Comparison of ENCODE assay signal across 19 cellular contexts in genomic region chr11:32050256-32050655, GRCh38.
"Had no signal": no experiment of that assay in that cellular context is flagged by ENCODE, and none has a peak within 500 bp of the region (broad histone marks: within the 10 kb centered on the region; RNA-seq: fewer than 3 reads in every experiment).

No MANE protein-coding gene starts in this region.

- H3K27me3 ChIP-seq: MG63 had no signal

- DNase-seq: KBM-7; MG63; NCI-H1092; NCI-H1417; NCI-H1436 treated with DMSO at 0.1 percent for 48 hours; NCI-H1694; NCI-H1930; NCI-H2081; NCI-H2107; NCI-H345; NCI-H446 treated with DMSO at 0.1 percent for 48 hours; NCI-H510A treated with DMSO at 0.1 percent for 48 hours; NK-92 treated with Interleukin-12 subunit alpha and Interleukin-12 subunit beta, amount 100 ng/mL, for 24 hours; PC-3; SHP77; SK-N-SH; SW 1271; T-cell had no signal

- H3K36me3 ChIP-seq: MG63 had no signal

- H3K27ac ChIP-seq: RWPE1 had no signal

- H3K9me3 ChIP-seq: MG63, SK-N-SH had no signal

- H3K4me3 ChIP-seq: MG63 had no signal
